26 cellular contexts compared by ENCODE assay signal in the genomic region with DNA sequence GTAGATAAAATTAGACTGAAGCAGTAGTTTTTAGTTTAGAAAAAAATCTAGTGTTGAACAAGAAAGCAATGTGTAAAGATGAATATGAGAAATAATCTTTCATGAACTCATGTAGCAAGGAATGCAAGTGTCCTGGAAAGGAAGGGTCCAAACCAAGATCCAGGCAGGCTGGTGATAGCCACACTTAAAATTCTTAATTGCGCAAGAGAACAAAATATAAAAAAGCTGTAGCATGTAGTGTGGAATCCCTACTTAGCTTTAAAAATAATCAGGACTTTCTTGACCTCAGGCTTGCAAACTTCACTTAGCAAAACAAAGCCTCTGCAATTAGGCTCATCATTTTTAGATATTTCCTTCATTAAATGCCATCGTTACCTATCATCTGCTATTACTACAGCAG.
"Had no signal": no experiment of that assay in that cellular context is flagged by ENCODE, and none has a peak within 500 bp of the region (broad histone marks: within the 10 kb centered on the region; RNA-seq: fewer than 3 reads in every experiment).

No MANE protein-coding gene starts in this region.

- DNase-seq: colonic mucosa; cortex of kidney; effector CD8-positive, alpha-beta T cell; effector memory CD8-positive, alpha-beta T cell; endodermal cell; erythroblast; esophagus squamous epithelium; foreskin fibroblast; foreskin melanocyte; gastrocnemius medialis; glutamatergic neuron; head of caudate nucleus; heart right ventricle; hippocampal formation; left cardiac atrium; left lung; left ventricle myocardium superior; lower lobe of right lung; mesenchymal stem cell; mucosa of descending colon; naive B cell had no signal

- ATAC-seq: effector memory CD8-positive, alpha-beta T cell; esophagus mucosa; gastrocnemius medialis; heart right ventricle; left cardiac atrium; left lung; left ventricle myocardium superior; lower lobe of right lung; mucosa of descending colon had no signal

- H3K27me3 ChIP-seq: colonic mucosa, esophagus squamous epithelium, gastrocnemius medialis, heart right ventricle, left lung had no signal

- H3K36me3 ChIP-seq: colonic mucosa, esophagus squamous epithelium, gastrocnemius medialis, heart right ventricle, left lung, lower lobe of right lung had no signal

- H3K4me3 ChIP-seq: colonic mucosa, esophagus squamous epithelium, gastrocnemius medialis, heart right ventricle, left lung, lower lobe of right lung, mucosa of descending colon had no signal

- H3K9me3 ChIP-seq: colonic mucosa, esophagus squamous epithelium, gastrocnemius medialis, left lung, lower lobe of right lung, mucosa of descending colon had no signal

- H3K4me1 ChIP-seq: colonic mucosa, esophagus squamous epithelium, gastrocnemius medialis, heart right ventricle, left lung, lower lobe of right lung had no signal

- H3K27ac ChIP-seq: colonic mucosa, epithelial cell of prostate, esophagus squamous epithelium, gastrocnemius medialis, heart right ventricle, left lung, lower lobe of right lung had no signal

- FAIRE-seq: endometrium, islet of Langerhans, keratinocyte had no signal
